21 cellular contexts compared by ENCODE assay signal in the genomic region with DNA sequence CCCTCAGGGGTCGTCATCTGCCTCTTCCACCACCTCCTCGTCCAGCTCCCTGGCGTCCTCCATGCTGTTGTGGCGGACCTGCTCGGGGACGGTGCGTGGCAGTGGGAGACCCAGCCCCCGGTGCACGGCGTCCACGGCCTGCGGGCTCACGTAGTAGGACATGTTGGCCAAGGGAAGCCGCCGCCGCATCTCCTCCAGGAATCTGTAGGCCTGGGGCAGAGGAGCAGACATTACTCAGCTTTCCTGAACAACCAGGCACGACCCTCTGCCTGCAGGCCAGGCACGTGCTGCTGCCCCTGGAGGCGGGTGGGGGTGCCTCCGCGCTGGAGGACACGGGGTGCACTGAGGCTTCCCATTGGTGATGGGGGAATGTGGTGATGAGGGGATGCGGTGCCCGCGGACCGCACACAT. TPM values are rescaled to one million over a fixed set of nuclear protein-coding genes. Genes with fewer than 3 reads are reported as not detected.
DNase-seq lines count a peak whose midpoint lies in the region; ATAC-seq, FAIRE-seq and TF ChIP-seq lines count a peak whose summit lies in the region.
"Had no signal": no experiment of that assay in that cellular context is flagged by ENCODE, and none has a peak within 500 bp of the region (broad histone marks: within the 10 kb centered on the region; RNA-seq: fewer than 3 reads in every experiment).

No MANE protein-coding gene starts in this region.

- no TSS peak for BruUV-seq in K562 (replicated peaks; lab: Mats Ljungman, UMichigan)

- no peaks in the 10 kb centered on the region for H3K27me3 Mint-ChIP-seq in activated T-cell treated with anti-CD3 and anti-CD28 coated beads, Interleukin-2, amount 50 U/mL, for 72 hours (ENCODE audit: low read depth)
- H3K27me3 Mint-ChIP-seq: CD4-positive, alpha-beta T cell had no signal

- H3K27ac Mint-ChIP-seq in activated T-cell treated with anti-CD3 and anti-CD28 coated beads, Interleukin-2, amount 50 U/mL, for 72 hours = no peak overlapping the region
- H3K27ac Mint-ChIP-seq: CD4-positive, alpha-beta T cell had no signal

- H3K36me3 ChIP-seq in K562 (ENCODE audit: control insufficient read depth, insufficient read depth, low read length) (peaks cover 39% of the 10 kb centered on the region; the same call in 1 of the 3 replicates), thymus (ENCODE audit: control insufficient read depth, insufficient read depth) (peaks cover 40% of the 10 kb centered on the region)

- H3K27ac ChIP-seq in right cardiac atrium (ENCODE audit: low read length) (no peak overlapping the region), K562 (ENCODE audit: extremely low read depth, low read depth, low read length) (no peak overlapping the region), thymus (ENCODE audit: low read depth) (peak overlapping the region; percentile 75)

- DNase-seq in right cardiac atrium (peak in 2 of 3 donors; percentile 55 to 57), left ventricle myocardium superior (no peak), K562 (ENCODE audit: extremely low read depth in 1 of 4, low spot score in 3 of 4) (no peak), iPS-NIHi11 (ENCODE audit: low spot score) (peak; percentile 74), putamen (ENCODE audit: low spot score) (no peak), NCI-H2227 treated with DMSO at 0.1 percent for 48 hours (lab: John Stamatoyannopoulos, UW) (no peak)
- no peak for DNase-seq in activated T-cell treated with anti-CD3 and anti-CD28 coated beads, Interleukin-2, amount 50 U/mL, for 72 hours
- DNase-seq: BE2C; Caco-2; CD4-positive, alpha-beta T cell; GF-D8; NCI-H1417 treated with DMSO at 0.1 percent for 48 hours; NCI-H187 treated with DMSO at 0.1 percent for 48 hours; NCI-H226; NCI-H524; PC-3; RPMI8226 had no signal

- ATAC-seq in right cardiac atrium = no peak
- no peak for ATAC-seq in left ventricle myocardium superior
- ATAC-seq in K562 = peak; percentile 24; the same call in 2 of the 3 replicates
- no peak for ATAC-seq in activated T-cell treated with anti-CD3 and anti-CD28 coated beads, Interleukin-2, amount 50 U/mL, for 72 hours (replicated peaks in 1 of 2)
- ATAC-seq: PC-3 had no signal

- in situ Hi-C loops in K562 (cut with MboI) = no loop called here

- H3K4me3 ChIP-seq in right cardiac atrium (ENCODE audit: low read length) = no peak overlapping the region
- H3K4me3 ChIP-seq in K562 = no peak overlapping the region
- no peak overlapping the region for H3K4me3 ChIP-seq in thymus (ENCODE audit: low read length)

- TF ChIP-seq POLR2A in K562 (conservative IDR thresholded peaks at IDR 0.05) = no peak

- H3K4me1 ChIP-seq in right cardiac atrium (ENCODE audit: control insufficient read depth, insufficient read depth, low read length) (peaks cover 4% of the 10 kb centered on the region), K562 (replicated peaks in 1 of 2; ENCODE audit: control insufficient read depth in 2 of 2, insufficient read depth in 2 of 2, low read length in 2 of 2) (peaks cover 0 to 35% of the 10 kb centered on the region in 2 experiments; a peak in 2 of 5 replicates), thymus (ENCODE audit: control insufficient read depth, insufficient read depth, low read length) (no peaks in the 10 kb centered on the region)
- H3K4me1 ChIP-seq: Caco-2 had no signal

- H3K79me2 ChIP-seq in K562 (ENCODE audit: control insufficient read depth, insufficient read depth, low read length) = no peaks in the 10 kb centered on the region

- H3K27me3 ChIP-seq in right cardiac atrium (ENCODE audit: control insufficient read depth, insufficient read depth) = no peaks in the 10 kb centered on the region
- H3K27me3 ChIP-seq in K562 (ENCODE audit: control insufficient read depth in 2 of 2, insufficient read depth in 2 of 2, low read length in 2 of 2) = no peaks in the 10 kb centered on the region
- no peaks in the 10 kb centered on the region for H3K27me3 ChIP-seq in thymus (ENCODE audit: control insufficient read depth, insufficient read depth)
- H3K27me3 ChIP-seq: BE2C had no signal

- H3K9me1 ChIP-seq in K562 (ENCODE audit: control insufficient read depth, insufficient read depth, low read length) = no peaks in the 10 kb centered on the region

- no peak overlapping the region for H2AFZ ChIP-seq in K562 (ENCODE audit: low read depth, low read length)

- 90% methylated on average over 26 of the region's 26 CpGs for WGBS in right cardiac atrium
- WGBS in K562 (ENCODE audit: insufficient coverage, low coverage, missing lambda C conversion rate) = 94% methylated on average over 21 of the region's 26 CpGs
- 95% methylated on average over 26 of the region's 26 CpGs for WGBS in thymus

- no peak for FAIRE-seq in K562 (lab: Jason Lieb, UNC)
- FAIRE-seq: A204.1 had no signal

- H3K4me1 Mint-ChIP-seq in activated T-cell treated with anti-CD3 and anti-CD28 coated beads, Interleukin-2, amount 50 U/mL, for 72 hours (ENCODE audit: low read depth) = no peaks in the 10 kb centered on the region

- intact Hi-C loops in right cardiac atrium (cut with DNase I) = no loop called here
- intact Hi-C loops in left ventricle myocardium superior (cut with micrococcal nuclease) = no loop called here
- intact Hi-C loops in K562 (cut with micrococcal nuclease) = no loop called here

- H3K4me3 Mint-ChIP-seq in activated T-cell treated with anti-CD3 and anti-CD28 coated beads, Interleukin-2, amount 50 U/mL, for 72 hours = no peak overlapping the region
- H3K4me3 Mint-ChIP-seq: CD4-positive, alpha-beta T cell had no signal

- CTCF ChIA-PET in K562 (lab: Yijun Ruan, JAX; ENCODE audit: low intra/inter-chr PET ratio) = no interaction called here

- no peaks in the 10 kb centered on the region for H4K20me1 ChIP-seq in K562 (replicated peaks; ENCODE audit: control insufficient read depth, insufficient read depth, low read length)

- no peak for TF ChIP-seq RAD21 in K562 (CRISPR knock-in tag; conservative IDR thresholded peaks at IDR 0.05 in 1 of 2, IDR thresholded peaks at IDR 0.05 in 1 of 2)

- peaks cover 8 to 16% of the 10 kb centered on the region in 2 donors for H3K36me3 Mint-ChIP-seq in activated T-cell treated with anti-CD3 and anti-CD28 coated beads, Interleukin-2, amount 50 U/mL, for 72 hours (ENCODE audit: insufficient read depth in 2 of 2)

- POLR2A ChIA-PET in K562 (lab: Yijun Ruan, JAX) = interaction anchor here (0.6 to 1.3 kb wide), 3 partner anchors 10 to 90 kb away, joined by 3 to 4 read pairs (median 4); a partner anchor contains a TSS

- TF ChIP-seq CTCF in K562 (IDR thresholded peaks at IDR 0.05 in 2 of 3, conservative IDR thresholded peaks at IDR 0.05 in 1 of 3; ENCODE audit: insufficient read depth in 2 of 3, low read depth in 1 of 3, low read length in 3 of 3) = no peak

- H3K4me2 ChIP-seq in K562 (ENCODE audit: insufficient read depth, low read length) = no peak overlapping the region

- H3K9me3 ChIP-seq in right cardiac atrium (ENCODE audit: control insufficient read depth, low read length) (no peaks in the 10 kb centered on the region), K562 (replicated peaks; ENCODE audit: control insufficient read depth, insufficient read depth, low read depth, low read length) (no peaks in the 10 kb centered on the region; the same call in 1 of the 2 replicates), thymus (ENCODE audit: control insufficient read depth) (peaks cover 2% of the 10 kb centered on the region)
- H3K9me3 ChIP-seq: BE2C had no signal

- H3K9me3 Mint-ChIP-seq in activated T-cell treated with anti-CD3 and anti-CD28 coated beads, Interleukin-2, amount 50 U/mL, for 72 hours = no peaks in the 10 kb centered on the region

- H3K9ac ChIP-seq in K562 (ENCODE audit: insufficient read depth in 1 of 2, low read depth in 2 of 2, low read length in 2 of 2) = no peak overlapping the region

- no peak for TF ChIP-seq EP300 in K562 (IDR thresholded peaks at IDR 0.05; ENCODE audit: low read length)

RNA-seq across cellular contexts. Expression of a gene that starts 17.8 kb away (rescaled TPM):
- total RNA-seq in right cardiac atrium = 10 to 100 TPM; 21.2 to 29.2 (median 23.2) TPM
- 24.6 TPM for polyA plus RNA-seq in right cardiac atrium
- 21.6 TPM for total RNA-seq in left ventricle myocardium superior
- total RNA-seq in K562 (2011; cell fraction: chromatin; rRNA removed; ENCODE audit: low replicate concordance) = 105 and 266 TPM in 2 replicates
- total RNA-seq in K562 (2011; cell fraction: nucleolus; rRNA removed) = 180 and 212 TPM in 2 replicates
- 109 and 112 TPM in 2 replicates for total RNA-seq in K562 (2011; cell fraction: nucleoplasm; rRNA removed)
- total RNA-seq in K562 (2014; rRNA removed) = 35.1 and 47.4 TPM in 2 replicates
- total RNA-seq in K562 (2014; rRNA removed; fragmentation: Illumina TruSeq; extraction: Trizol) = 1.7 and 3.0 TPM in 2 replicates
- 21.2 and 21.9 TPM in 2 replicates for total RNA-seq in K562 (2015; rRNA removed; fragmentation: Illumina TruSeq; extraction: Trizol)
- total RNA-seq in K562 (2021) = 77.4 and 91.8 TPM in 2 replicates
- polyA plus RNA-seq in K562 (2011; rRNA removed) = 14.5 and 24.6 TPM in 2 replicates
- polyA plus RNA-seq in K562 (2011; cell fraction: cytosol; rRNA removed) = 19.9 and 53.3 TPM in 2 replicates
- 229 and 359 TPM in 2 replicates for polyA plus RNA-seq in K562 (2011; cell fraction: nucleus; rRNA removed)
- polyA plus RNA-seq in K562 (2012) = 48.2 and 53.0 TPM in 2 replicates
- 8.2 and 29.3 TPM in 2 replicates for polyA plus RNA-seq in K562 (2014; fragmentation: Illumina TruSeq; extraction: Trizol)
- polyA plus RNA-seq in K562 (2014; fragmentation: Nextera tagmentation; extraction: Ambion mirVana) = 1 to 10 TPM in 1 of 2 experiments, under 1 TPM in 1; 0.51 to 1.4 TPM
- polyA plus RNA-seq in K562 (2014; rRNA removed) = 60.2 and 63.2 TPM in 2 replicates
- 5.7 and 6.3 TPM in 2 replicates for polyA minus RNA-seq in K562 (2011; rRNA and poly(A)+ RNA removed)
- polyA minus RNA-seq in K562 (2011; cell fraction: cytosol; rRNA and poly(A)+ RNA removed) = 24.3 and 30.0 TPM in 2 replicates
- polyA minus RNA-seq in K562 (2011; cell fraction: nucleus; rRNA and poly(A)+ RNA removed) = 48.3 and 54.8 TPM in 2 replicates
- 97.4 TPM for polyA plus RNA-seq in thymus
- total RNA-seq in activated T-cell treated with anti-CD3 and anti-CD28 coated beads, Interleukin-2, amount 50 U/mL, for 72 hours = 10 to 100 TPM; 28.6 to 34.7 TPM

RNA-seq across cellular contexts. Expression of a gene that starts 22.2 kb away (rescaled TPM):
- total RNA-seq in right cardiac atrium (under 1 TPM in 2 of 4 donors, not detected in 2; 0.18 to 0.28 TPM), left ventricle myocardium superior (not detected), K562 (2014; rRNA removed) (not detected in 2 replicates), K562 (2014; rRNA removed; fragmentation: Illumina TruSeq; extraction: Trizol) (not detected in 2 replicates), K562 (2015; rRNA removed; fragmentation: Illumina TruSeq; extraction: Trizol) (not detected in 2 replicates), K562 (2021) (0.11 and 0.38 TPM in 2 replicates)
- polyA plus RNA-seq in right cardiac atrium (0.09 TPM), K562 (2011; rRNA removed) (not detected in 2 replicates), K562 (2014; fragmentation: Illumina TruSeq; extraction: Trizol) (not detected in 2 replicates), K562 (2014; fragmentation: Nextera tagmentation; extraction: Ambion mirVana) (not detected), K562 (2014; rRNA removed) (not detected in 2 replicates), thymus (0.05 TPM)
- total RNA-seq in K562 (2011; cell fraction: chromatin; rRNA removed; ENCODE audit: low replicate concordance) = not detected in 2 replicates
- not detected in 2 replicates for total RNA-seq in K562 (2011; cell fraction: nucleolus; rRNA removed)
- not detected in 2 replicates for total RNA-seq in K562 (2011; cell fraction: nucleoplasm; rRNA removed)
- polyA plus RNA-seq in K562 (2011; cell fraction: cytosol; rRNA removed) = 0.07 TPM in 1 of 2 replicates, not detected in the other
- polyA plus RNA-seq in K562 (2011; cell fraction: nucleus; rRNA removed) = 0.09 TPM in 1 of 2 replicates, not detected in the other
- not detected in 2 replicates for polyA plus RNA-seq in K562 (2012)
- not detected in 2 replicates for polyA minus RNA-seq in K562 (2011; rRNA and poly(A)+ RNA removed)
- polyA minus RNA-seq in K562 (2011; cell fraction: cytosol; rRNA and poly(A)+ RNA removed) = not detected in 2 replicates
- not detected in 2 replicates for polyA minus RNA-seq in K562 (2011; cell fraction: nucleus; rRNA and poly(A)+ RNA removed)
- not detected for total RNA-seq in activated T-cell treated with anti-CD3 and anti-CD28 coated beads, Interleukin-2, amount 50 U/mL, for 72 hours
- total RNA-seq: Caco-2; CD4-positive, alpha-beta T cell; H4; M059J had no signal

RNA-seq across cellular contexts. Expression of a gene that starts 22.5 kb away (rescaled TPM):
- total RNA-seq in right cardiac atrium = 10 to 100 TPM; 19.0 to 22.1 (median 20.9) TPM
- polyA plus RNA-seq in right cardiac atrium = 32.2 TPM
- 28.8 TPM for total RNA-seq in left ventricle myocardium superior
- not detected in 2 replicates for total RNA-seq in K562 (2011; cell fraction: chromatin; rRNA removed; ENCODE audit: low replicate concordance)
- total RNA-seq in K562 (2011; cell fraction: nucleolus; rRNA removed) = not detected in 2 replicates
- total RNA-seq in K562 (2011; cell fraction: nucleoplasm; rRNA removed) = not detected in 2 replicates
- not detected in 2 replicates for total RNA-seq in K562 (2014; rRNA removed)
- total RNA-seq in K562 (2014; rRNA removed; fragmentation: Illumina TruSeq; extraction: Trizol) = not detected in 2 replicates
- not detected in 2 replicates for total RNA-seq in K562 (2015; rRNA removed; fragmentation: Illumina TruSeq; extraction: Trizol)
- total RNA-seq in K562 (2021) = 0.18 TPM in 1 of 2 replicates, not detected in the other
- not detected in 2 replicates for polyA plus RNA-seq in K562 (2011; rRNA removed)
- polyA plus RNA-seq in K562 (2011; cell fraction: cytosol; rRNA removed) = not detected in 2 replicates
- polyA plus RNA-seq in K562 (2011; cell fraction: nucleus; rRNA removed) = not detected in 2 replicates
- 0.09 and 0.29 TPM in 2 replicates for polyA plus RNA-seq in K562 (2012)
- polyA plus RNA-seq in K562 (2014; fragmentation: Illumina TruSeq; extraction: Trizol) = not detected in 2 replicates
- polyA plus RNA-seq in K562 (2014; fragmentation: Nextera tagmentation; extraction: Ambion mirVana) = under 1 TPM in 1 of 2 experiments, not detected in 1; 0.04 TPM
- not detected in 2 replicates for polyA plus RNA-seq in K562 (2014; rRNA removed)
- not detected in 2 replicates for polyA minus RNA-seq in K562 (2011; rRNA and poly(A)+ RNA removed)
- not detected in 2 replicates for polyA minus RNA-seq in K562 (2011; cell fraction: cytosol; rRNA and poly(A)+ RNA removed)
- polyA minus RNA-seq in K562 (2011; cell fraction: nucleus; rRNA and poly(A)+ RNA removed) = not detected in 2 replicates
- polyA plus RNA-seq in thymus = 29.3 TPM
- total RNA-seq in activated T-cell treated with anti-CD3 and anti-CD28 coated beads, Interleukin-2, amount 50 U/mL, for 72 hours = 10 to 100 TPM; 15.7 to 16.7 TPM
- total RNA-seq: Caco-2, H4, M059J, PC-3 had no signal

RNA-seq across cellular contexts. Expression of a gene that starts 36.1 kb away (rescaled TPM):
- total RNA-seq in right cardiac atrium (10 to 100 TPM; 32.9 to 54.8 (median 49.0) TPM), left ventricle myocardium superior (53.2 TPM), K562 (2014; rRNA removed) (56.3 and 60.8 TPM in 2 replicates), K562 (2014; rRNA removed; fragmentation: Illumina TruSeq; extraction: Trizol) (8.4 and 10.7 TPM in 2 replicates), K562 (2015; rRNA removed; fragmentation: Illumina TruSeq; extraction: Trizol) (19.6 and 22.4 TPM in 2 replicates), K562 (2021) (85.3 and 97.0 TPM in 2 replicates)
- polyA plus RNA-seq in right cardiac atrium (35.7 TPM), K562 (2011; rRNA removed) (18.2 and 29.5 TPM in 2 replicates), K562 (2014; fragmentation: Illumina TruSeq; extraction: Trizol) (18.7 and 39.3 TPM in 2 replicates), K562 (2014; fragmentation: Nextera tagmentation; extraction: Ambion mirVana) (under 1 TPM; 0.06 TPM), K562 (2014; rRNA removed) (81.5 and 126 TPM in 2 replicates), thymus (78.5 TPM)
- total RNA-seq in K562 (2011; cell fraction: chromatin; rRNA removed; ENCODE audit: low replicate concordance) = 211 and 640 TPM in 2 replicates
- 395 and 397 TPM in 2 replicates for total RNA-seq in K562 (2011; cell fraction: nucleolus; rRNA removed)
- total RNA-seq in K562 (2011; cell fraction: nucleoplasm; rRNA removed) = 230 and 249 TPM in 2 replicates
- polyA plus RNA-seq in K562 (2011; cell fraction: cytosol; rRNA removed) = 15.2 and 41.1 TPM in 2 replicates
- 239 and 402 TPM in 2 replicates for polyA plus RNA-seq in K562 (2011; cell fraction: nucleus; rRNA removed)
- 92.4 and 190 TPM in 2 replicates for polyA plus RNA-seq in K562 (2012)
- 9.3 and 23.0 TPM in 2 replicates for polyA minus RNA-seq in K562 (2011; rRNA and poly(A)+ RNA removed)
- polyA minus RNA-seq in K562 (2011; cell fraction: cytosol; rRNA and poly(A)+ RNA removed) = 19.6 and 27.9 TPM in 2 replicates
- 70.2 and 71.9 TPM in 2 replicates for polyA minus RNA-seq in K562 (2011; cell fraction: nucleus; rRNA and poly(A)+ RNA removed)
- total RNA-seq in activated T-cell treated with anti-CD3 and anti-CD28 coated beads, Interleukin-2, amount 50 U/mL, for 72 hours = 10 to 100 TPM; 53.7 to 55.1 TPM

Comparison
In these comparisons a context has a peak if more than half of its experiments do, and no peak if none do; other contexts are left out.
1. DNase-seq: peak in right cardiac atrium (2 of 3) and iPS-NIHi11 (single experiment); none in left ventricle myocardium superior (single experiment), K562 (0 of 4), activated T-cell treated with anti-CD3 and anti-CD28 coated beads, Interleukin-2, amount 50 U/mL, for 72 hours (0 of 2), putamen (single experiment) and NCI-H2227 treated with DMSO at 0.1 percent for 48 hours (single experiment).
2. RNA of a gene that starts 22.5 kb away (total RNA-seq): 28.8 TPM in left ventricle myocardium superior (single experiment), 19.0 to 22.1 TPM in right cardiac atrium and 15.7 to 16.7 TPM in activated T-cell treated with anti-CD3 and anti-CD28 coated beads, Interleukin-2, amount 50 U/mL, for 72 hours; 0.18 TPM in K562; every median in the first group is over 10 times any median in the second.